ENCODE assay signal across 15 cellular contexts in genomic region chr5:39195198-39195826, GRCh38. TPM values are rescaled to one million over a fixed set of nuclear protein-coding genes. Genes with fewer than 3 reads are reported as not detected.
A peak's percentile ranks its signal among the peaks of the same experiment; 100 is the strongest.
DNase-seq lines count a peak whose midpoint lies in the region; ATAC-seq lines count a peak whose summit lies in the region.
"Had no signal": no experiment of that assay in that cellular context is flagged by ENCODE, and none has a peak within 500 bp of the region (broad histone marks: within the 10 kb centered on the region; RNA-seq: fewer than 3 reads in every experiment).

No MANE protein-coding gene starts in this region.

- H3K9me3 ChIP-seq in skeletal muscle satellite cell (replicated peaks; ENCODE audit: low read length) = no peaks in the 10 kb centered on the region
- H3K9me3 ChIP-seq: transverse colon had no signal

- DNase-seq in activated CD4-positive, alpha-beta T cell treated with anti-CD3 and anti-CD28 coated beads, Interleukin-2, amount 10 ng/mL, durations not matched to agents 7 days and 5 days = no peak
- DNase-seq in activated CD4-positive, alpha-beta T cell treated with anti-CD3 and anti-CD28 coated beads, Interleukin-2, amount 50 U/mL, for 48 hours = no peak
- DNase-seq in OCI-M1 (lab: John Stamatoyannopoulos, UW) = peak; percentile 59
- no peak for DNase-seq in central memory CD8-positive, alpha-beta T cell (ENCODE audit: low spot score in 2 of 2)
- DNase-seq: activated CD4-positive, alpha-beta T cell treated with anti-CD3 and anti-CD28 coated beads, Interleukin-2, amount 50 U/mL, for 1 hour; NCI-H1092; transverse colon had no signal

- peak overlapping the region; percentile 81 for H3K4me3 Mint-ChIP-seq in activated CD4-positive, alpha-beta T cell treated with anti-CD3 and anti-CD28 coated beads, Interleukin-2, amount 10 ng/mL, durations not matched to agents 7 days and 5 days
- peak overlapping the region; percentile 71 for H3K4me3 Mint-ChIP-seq in central memory CD8-positive, alpha-beta T cell

- H3K4me1 Mint-ChIP-seq in activated CD4-positive, alpha-beta T cell treated with anti-CD3 and anti-CD28 coated beads, Interleukin-2, amount 10 ng/mL, durations not matched to agents 7 days and 5 days = peaks cover 66% of the 10 kb centered on the region
- H3K4me1 Mint-ChIP-seq in central memory CD8-positive, alpha-beta T cell = peaks cover 66% of the 10 kb centered on the region

- H3K36me3 Mint-ChIP-seq in activated CD4-positive, alpha-beta T cell treated with anti-CD3 and anti-CD28 coated beads, Interleukin-2, amount 10 ng/mL, durations not matched to agents 7 days and 5 days (ENCODE audit: low read depth) = peaks cover 68% of the 10 kb centered on the region
- peaks cover 31% of the 10 kb centered on the region for H3K36me3 Mint-ChIP-seq in central memory CD8-positive, alpha-beta T cell (ENCODE audit: insufficient read depth)

- H3K4me1 ChIP-seq in skeletal muscle satellite cell (ENCODE audit: control insufficient read depth, insufficient read depth, low read length) = peaks cover 8% of the 10 kb centered on the region

- H3K4me2 ChIP-seq in skeletal muscle satellite cell (ENCODE audit: low read length) = peak overlapping the region; percentile 17

- peak overlapping the region; percentile 84 for H3K27ac Mint-ChIP-seq in activated CD4-positive, alpha-beta T cell treated with anti-CD3 and anti-CD28 coated beads, Interleukin-2, amount 10 ng/mL, durations not matched to agents 7 days and 5 days
- H3K27ac Mint-ChIP-seq in central memory CD8-positive, alpha-beta T cell (ENCODE audit: low read depth) = peak overlapping the region; percentile 95

- no peaks in the 10 kb centered on the region for H3K27me3 Mint-ChIP-seq in activated CD4-positive, alpha-beta T cell treated with anti-CD3 and anti-CD28 coated beads, Interleukin-2, amount 10 ng/mL, durations not matched to agents 7 days and 5 days
- no peaks in the 10 kb centered on the region for H3K27me3 Mint-ChIP-seq in central memory CD8-positive, alpha-beta T cell

- H3K27me3 ChIP-seq in skeletal muscle satellite cell (ENCODE audit: control insufficient read depth, insufficient read depth, low read length) = peaks cover 14% of the 10 kb centered on the region
- H3K27me3 ChIP-seq: transverse colon had no signal

- ATAC-seq in central memory CD8-positive, alpha-beta T cell (replicated peaks; ENCODE audit: extremely low read depth, poor library complexity, severe bottlenecking) = no peak
- ATAC-seq in GM18870 (IDR thresholded peaks at IDR 0.05; ENCODE audit: unreplicated experiment) = no peak
- no peak for ATAC-seq in GM18519 (IDR thresholded peaks at IDR 0.05; ENCODE audit: low FRiP score, unreplicated experiment)
- no peak for ATAC-seq in GM18868 (IDR thresholded peaks at IDR 0.05; ENCODE audit: unreplicated experiment)

- no peak overlapping the region for H3K4me3 ChIP-seq in skeletal muscle satellite cell (ENCODE audit: low read length)
- H3K4me3 ChIP-seq: coronary artery, transverse colon had no signal

- H3K9ac ChIP-seq in skeletal muscle satellite cell (ENCODE audit: low read depth, low read length) = no peak overlapping the region

- POLR2A ChIA-PET in activated CD4-positive, alpha-beta T cell treated with anti-CD3 and anti-CD28 coated beads, Interleukin-2, amount 10 ng/mL, durations not matched to agents 7 days and 5 days (lab: Charles Lee) = interaction anchor here (0.5 to 1.4 kb wide), 3 partner anchors 9 to 1546 kb away, joined by 3 to 4 read pairs (median 3); no protein-coding TSS in a partner anchor

- H3K9me3 Mint-ChIP-seq in activated CD4-positive, alpha-beta T cell treated with anti-CD3 and anti-CD28 coated beads, Interleukin-2, amount 10 ng/mL, durations not matched to agents 7 days and 5 days = no peaks in the 10 kb centered on the region
- H3K9me3 Mint-ChIP-seq in central memory CD8-positive, alpha-beta T cell = no peaks in the 10 kb centered on the region

- CTCF ChIA-PET in activated CD4-positive, alpha-beta T cell treated with anti-CD3 and anti-CD28 coated beads, Interleukin-2, amount 10 ng/mL, durations not matched to agents 7 days and 5 days (lab: Charles Lee) = interaction anchor here (0.8 to 3.7 kb wide), 8 partner anchors 10 to 77 kb away, joined by 3 to 24 read pairs (median 5); no protein-coding TSS in a partner anchor

- H3K36me3 ChIP-seq in skeletal muscle satellite cell (ENCODE audit: insufficient read depth, low read length) = no peaks in the 10 kb centered on the region
- H3K36me3 ChIP-seq: transverse colon had no signal

RNA-seq across cellular contexts. Expression of gene FYB1, which starts 24.1 kb away (rescaled TPM):
- total RNA-seq in activated CD4-positive, alpha-beta T cell treated with anti-CD3 and anti-CD28 coated beads, Interleukin-2, amount 10 ng/mL, durations not matched to agents 7 days and 5 days = 100 to 1,000 TPM; 396 to 480 TPM
- total RNA-seq in skeletal muscle satellite cell (2012; rRNA removed) = 0.66 TPM in 1 of 2 replicates, not detected in the other
- total RNA-seq: HT1080, lung microvascular endothelial cell, osteocyte had no signal
